In genomic region chr1:170734412-170735175, GRCh38 we compare ENCODE assay signal across 15 cellular contexts.
A peak's percentile ranks its signal among the peaks of the same experiment; 100 is the strongest.
DNase-seq lines count a peak whose midpoint lies in the region; ATAC-seq, FAIRE-seq and TF ChIP-seq lines count a peak whose summit lies in the region.
"Had no signal": no experiment of that assay in that cellular context is flagged by ENCODE, and none has a peak within 500 bp of the region (broad histone marks: within the 10 kb centered on the region; RNA-seq: fewer than 3 reads in every experiment).

No MANE protein-coding gene starts in this region.

- H3K4me3 Mint-ChIP-seq in nephron = peak overlapping the region in 1 of 3 experiments; percentile 26
- H3K4me3 Mint-ChIP-seq: activated naive CD8-positive, alpha-beta T cell treated with anti-CD3 and anti-CD28 coated beads, Interleukin-2, amount 50 U/mL, for 24 hours; activated T-helper 17 cell treated with anti-CD3 and anti-CD28 coated beads, Interleukin-2, amount 50 U/mL, for 72 hours; CD8-positive, alpha-beta T cell; natural killer cell treated with Interleukin-12 subunit alpha and Interleukin-12 subunit beta and Interleukin-15 and Interleukin-18, amount 100 ng/mL, for 72 hours had no signal

- intact Hi-C loops in pancreas (cut with DNase I) = no loop called here

- H3K4me1 ChIP-seq in pancreas = no peaks in the 10 kb centered on the region

- H3K4me3 ChIP-seq in AG10803 (ENCODE audit: low read length) (no peak overlapping the region), choroid plexus epithelial cell (ENCODE audit: low read depth, low read length) (no peak overlapping the region), pancreas (no peak overlapping the region)

- TF ChIP-seq CTCF in AG10803 (conservative IDR thresholded peaks at IDR 0.05; ENCODE audit: low read length) (no peak), choroid plexus epithelial cell (conservative IDR thresholded peaks at IDR 0.05; ENCODE audit: low read depth, low read length) (no peak), nephron (IDR thresholded peaks at IDR 0.05; ENCODE audit: unreplicated experiment in 3 of 3) (no peak), pancreas (IDR thresholded peaks at IDR 0.05) (no peak)

- H3K36me3 Mint-ChIP-seq in nephron (ENCODE audit: low read depth) = peaks cover 51% of the 10 kb centered on the region
- H3K36me3 Mint-ChIP-seq: CD8-positive, alpha-beta T cell; natural killer cell treated with Interleukin-12 subunit alpha and Interleukin-12 subunit beta and Interleukin-15 and Interleukin-18, amount 100 ng/mL, for 72 hours had no signal

- DNase-seq in AG10803 (ENCODE audit: low read depth) (peak; percentile 62), M059J (ENCODE audit: low read depth) (peak; percentile 37), choroid plexus epithelial cell (ENCODE audit: low read depth) (peak; percentile 46), iPS-NIHi11 (ENCODE audit: low spot score) (no peak), HK-2 (ENCODE audit: unreplicated experiment) (no peak), pancreas (no peak)
- no peak for DNase-seq in stimulated activated CD4-positive, alpha-beta T cell treated with anti-CD3 and anti-CD28 coated beads, Interleukin-2, amount 100 ng/mL, for 24 hours
- DNase-seq: ACHN; activated naive CD8-positive, alpha-beta T cell treated with anti-CD3 and anti-CD28 coated beads, Interleukin-2, amount 50 U/mL, for 24 hours; CD8-positive, alpha-beta T cell; NCI-H2029; SHP77 treated with DMSO at 0.1 percent for 48 hours had no signal

- H3K27ac ChIP-seq in pancreas = no peak overlapping the region

- H3K36me3 ChIP-seq in pancreas = no peaks in the 10 kb centered on the region

- peak overlapping the region in 2 of 3 experiments; percentile 21 to 75 for H3K27ac Mint-ChIP-seq in nephron
- H3K27ac Mint-ChIP-seq: activated naive CD8-positive, alpha-beta T cell treated with anti-CD3 and anti-CD28 coated beads, Interleukin-2, amount 50 U/mL, for 24 hours; activated T-helper 17 cell treated with anti-CD3 and anti-CD28 coated beads, Interleukin-2, amount 50 U/mL, for 72 hours; CD8-positive, alpha-beta T cell; natural killer cell treated with Interleukin-12 subunit alpha and Interleukin-12 subunit beta and Interleukin-15 and Interleukin-18, amount 100 ng/mL, for 72 hours had no signal

- H3K27me3 Mint-ChIP-seq in nephron (ENCODE audit: low read depth) = no peaks in the 10 kb centered on the region

- H3K4me1 Mint-ChIP-seq in nephron = peaks cover 66% of the 10 kb centered on the region
- H3K4me1 Mint-ChIP-seq: activated naive CD8-positive, alpha-beta T cell treated with anti-CD3 and anti-CD28 coated beads, Interleukin-2, amount 50 U/mL, for 24 hours; activated T-helper 17 cell treated with anti-CD3 and anti-CD28 coated beads, Interleukin-2, amount 50 U/mL, for 72 hours had no signal

- H3K27me3 ChIP-seq in pancreas = no peaks in the 10 kb centered on the region

- 33 to 49% methylated on average over 2 of the region's 2 CpGs for WGBS in pancreas, 2 donors

- H3K9me3 ChIP-seq in pancreas = no peaks in the 10 kb centered on the region

- no peak for FAIRE-seq in pancreas (lab: Jason Lieb, UNC)

- H3K9me3 Mint-ChIP-seq in nephron = no peaks in the 10 kb centered on the region
- H3K9me3 Mint-ChIP-seq: activated naive CD8-positive, alpha-beta T cell treated with anti-CD3 and anti-CD28 coated beads, Interleukin-2, amount 50 U/mL, for 24 hours; activated T-helper 17 cell treated with anti-CD3 and anti-CD28 coated beads, Interleukin-2, amount 50 U/mL, for 72 hours; CD8-positive, alpha-beta T cell; natural killer cell treated with Interleukin-12 subunit alpha and Interleukin-12 subunit beta and Interleukin-15 and Interleukin-18, amount 100 ng/mL, for 72 hours had no signal

- no peak for ATAC-seq in pancreas
- ATAC-seq: activated naive CD8-positive, alpha-beta T cell treated with anti-CD3 and anti-CD28 coated beads, Interleukin-2, amount 50 U/mL, for 24 hours; activated T-helper 17 cell treated with anti-CD3 and anti-CD28 coated beads, Interleukin-2, amount 50 U/mL, for 72 hours; CD8-positive, alpha-beta T cell; natural killer cell treated with Interleukin-12 subunit alpha and Interleukin-12 subunit beta and Interleukin-15 and Interleukin-18, amount 100 ng/mL, for 72 hours had no signal

Comparison
In these comparisons a context has a peak if more than half of its experiments do, and no peak if none do; other contexts are left out.
1. DNase-seq: peak in AG10803 (single experiment), M059J (single experiment) and choroid plexus epithelial cell (single experiment); none in iPS-NIHi11 (single experiment), HK-2 (single experiment), stimulated activated CD4-positive, alpha-beta T cell treated with anti-CD3 and anti-CD28 coated beads, Interleukin-2, amount 100 ng/mL, for 24 hours (0 of 2) and pancreas (0 of 6).